Comparison of ENCODE assay signal across 1 cellular context in genomic region chr5:94771742-94772141, GRCh38.
TF ChIP-seq lines count a peak whose summit lies in the region.

No MANE protein-coding gene starts in this region.

TF ChIP-seq in GM12878, 131 proteins besides CTCF, POLR2A, EP300 and RAD21 (continued from another document):
- TF ChIP-seq CUX1 (IDR thresholded peaks at IDR 0.05; ENCODE audit: insufficient replicate concordance, low read depth, low read length) (no peak), EED (IDR thresholded peaks at IDR 0.05; ENCODE audit: low read depth) (no peak), ZBED1 (IDR thresholded peaks at IDR 0.05; ENCODE audit: borderline replicate concordance) (no peak), IKZF1 (conservative IDR thresholded peaks at IDR 0.05) (no peak), IRF5 (IDR thresholded peaks at IDR 0.05; ENCODE audit: borderline replicate concordance) (no peak), SMC3 (IDR thresholded peaks at IDR 0.05; ENCODE audit: borderline replicate concordance, low read length) (no peak), REST (IDR thresholded peaks at IDR 0.05; ENCODE audit: low read depth, low read length) (no peak), WRNIP1 (IDR thresholded peaks at IDR 0.05; ENCODE audit: borderline replicate concordance, low read depth, low read length) (no peak), HDGF (IDR thresholded peaks at IDR 0.05) (no peak), ETV6 (conservative IDR thresholded peaks at IDR 0.05 in 1 of 2, IDR thresholded peaks at IDR 0.05 in 1 of 2; ENCODE audit: borderline replicate concordance in 1 of 2, low read depth in 1 of 2) (no peak), ZNF274 (IDR thresholded peaks at IDR 0.05; ENCODE audit: insufficient read depth, insufficient read length) (no peak), ZZZ3 (IDR thresholded peaks at IDR 0.05; ENCODE audit: control insufficient read depth, insufficient read length, low read depth) (no peak), SP1 (IDR thresholded peaks at IDR 0.05; ENCODE audit: low read depth, low read length) (no peak), CREM (IDR thresholded peaks at IDR 0.05; ENCODE audit: low read depth) (no peak), MEF2A (IDR thresholded peaks at IDR 0.05; ENCODE audit: insufficient read depth, low read depth, low read length) (no peak)
- TF ChIP-seq, protein P1, sequence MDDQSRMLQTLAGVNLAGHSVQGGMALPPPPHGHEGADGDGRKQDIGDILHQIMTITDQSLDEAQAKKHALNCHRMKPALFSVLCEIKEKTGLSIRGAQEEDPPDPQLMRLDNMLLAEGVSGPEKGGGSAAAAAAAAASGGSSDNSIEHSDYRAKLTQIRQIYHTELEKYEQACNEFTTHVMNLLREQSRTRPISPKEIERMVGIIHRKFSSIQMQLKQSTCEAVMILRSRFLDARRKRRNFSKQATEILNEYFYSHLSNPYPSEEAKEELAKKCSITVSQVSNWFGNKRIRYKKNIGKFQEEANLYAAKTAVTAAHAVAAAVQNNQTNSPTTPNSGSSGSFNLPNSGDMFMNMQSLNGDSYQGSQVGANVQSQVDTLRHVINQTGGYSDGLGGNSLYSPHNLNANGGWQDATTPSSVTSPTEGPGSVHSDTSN (IDR thresholded peaks at IDR 0.05; ENCODE audit: insufficient replicate concordance, low read depth, low read length) = no peak
TF ChIP-seq in GM12878: peak in this region for 0.
